Comparison of ENCODE assay signal across 16 cellular contexts in genomic region chr6:129329677-129330076, GRCh38.
"Had no signal": no experiment of that assay in that cellular context is flagged by ENCODE, and none has a peak within 500 bp of the region (broad histone marks: within the 10 kb centered on the region; RNA-seq: fewer than 3 reads in every experiment).

No MANE protein-coding gene starts in this region.

- H3K4me1 Mint-ChIP-seq: endodermal cell; naive thymus-derived CD8-positive, alpha-beta T cell; stimulated activated memory B cell treated with anti-CD40 and anti-IgM and Interleukin-4, amounts not matched to agents 10 μg/mL and 1 μg/mL and 100 μg/mL, for 72 hours had no signal

- DNase-seq: activated CD4-positive, alpha-beta T cell treated with anti-CD3 and anti-CD28 coated beads for 1 hour; activated CD8-positive, alpha-beta memory T cell treated with anti-CD3 and anti-CD28 coated beads for 24 hours; activated T-cell treated with anti-CD3 and anti-CD28 coated beads, Interleukin-2, amount 50 U/mL, for 72 hours; body of pancreas; colonic mucosa; endodermal cell; left cardiac atrium; mesenchymal stem cell; naive thymus-derived CD8-positive, alpha-beta T cell; spleen; stimulated activated CD4-positive, alpha-beta T cell treated with anti-CD3 and anti-CD28 coated beads, Interleukin-4, amount 100 ng/mL, for 4 hours; T1000; testis had no signal

- H3K9me3 Mint-ChIP-seq: activated T-cell treated with anti-CD3 and anti-CD28 coated beads, Interleukin-2, amount 50 U/mL, for 72 hours; endodermal cell; naive thymus-derived CD8-positive, alpha-beta T cell; stimulated activated memory B cell treated with anti-CD40 and anti-IgM and Interleukin-4, amounts not matched to agents 10 μg/mL and 1 μg/mL and 100 μg/mL, for 72 hours; type B pancreatic cell had no signal

- H3K36me3 Mint-ChIP-seq: activated naive CD8-positive, alpha-beta T cell; naive thymus-derived CD8-positive, alpha-beta T cell; stimulated activated memory B cell treated with anti-CD40 and anti-IgM and Interleukin-4, amounts not matched to agents 10 μg/mL and 1 μg/mL and 100 μg/mL, for 72 hours had no signal

- ATAC-seq: activated T-cell treated with anti-CD3 and anti-CD28 coated beads, Interleukin-2, amount 50 U/mL, for 72 hours; body of pancreas; left cardiac atrium; naive thymus-derived CD8-positive, alpha-beta T cell had no signal

- H3K27ac Mint-ChIP-seq: activated naive CD8-positive, alpha-beta T cell; activated T-cell treated with anti-CD3 and anti-CD28 coated beads, Interleukin-2, amount 50 U/mL, for 72 hours; endodermal cell; naive thymus-derived CD8-positive, alpha-beta T cell; stimulated activated memory B cell treated with anti-CD40 and anti-IgM and Interleukin-4, amounts not matched to agents 10 μg/mL and 1 μg/mL and 100 μg/mL, for 72 hours; type B pancreatic cell had no signal

- H3K4me3 Mint-ChIP-seq: activated naive CD8-positive, alpha-beta T cell; activated T-cell treated with anti-CD3 and anti-CD28 coated beads, Interleukin-2, amount 50 U/mL, for 72 hours; endodermal cell; naive thymus-derived CD8-positive, alpha-beta T cell; stimulated activated memory B cell treated with anti-CD40 and anti-IgM and Interleukin-4, amounts not matched to agents 10 μg/mL and 1 μg/mL and 100 μg/mL, for 72 hours; type B pancreatic cell had no signal

- H3K27me3 Mint-ChIP-seq: stimulated activated memory B cell treated with anti-CD40 and anti-IgM and Interleukin-4, amounts not matched to agents 10 μg/mL and 1 μg/mL and 100 μg/mL, for 72 hours; type B pancreatic cell had no signal
